Comparison of ENCODE assay signal across 25 cellular contexts in genomic region chr4:175091649-175092048, GRCh38.
"Had no signal": no experiment of that assay in that cellular context is flagged by ENCODE, and none has a peak within 500 bp of the region (broad histone marks: within the 10 kb centered on the region; RNA-seq: fewer than 3 reads in every experiment).

No MANE protein-coding gene starts in this region.

- FAIRE-seq: RCC 7860 had no signal

- H3K27me3 ChIP-seq: SJSA1 had no signal

- H3K4me1 ChIP-seq: SJSA1 had no signal

- H3K27ac ChIP-seq: PC-9, SJSA1, SK-N-MC had no signal

- H2AFZ ChIP-seq: PC-9 had no signal

- H3K9me3 ChIP-seq: SJSA1 had no signal

- H3K4me2 ChIP-seq: PC-9 had no signal

- H3K36me3 ChIP-seq: SJSA1 had no signal

- DNase-seq: KBM-7; MV-4-11; NCI-H1048; NCI-H1105; NCI-H1417; NCI-H146; NCI-H1694 treated with DMSO at 0.1 percent for 48 hours; NCI-H1930; NCI-H2081; NCI-H2107; NCI-H2227 treated with DMSO at 0.1 percent for 48 hours; NCI-H524; NCI-H69; NCI-H774; NK-92 treated with Interleukin-12 subunit alpha and Interleukin-12 subunit beta, amount 100 ng/mL, for 24 hours; OCI-M1; PC-9; Right ventricle myocardium superior; RPMI8226; SIG-M5; SW 1271; T-cell had no signal

- H3K4me3 ChIP-seq: PC-9, SJSA1, SK-N-MC had no signal
